Comparison of ENCODE assay signal across 17 cellular contexts in the genomic region with DNA sequence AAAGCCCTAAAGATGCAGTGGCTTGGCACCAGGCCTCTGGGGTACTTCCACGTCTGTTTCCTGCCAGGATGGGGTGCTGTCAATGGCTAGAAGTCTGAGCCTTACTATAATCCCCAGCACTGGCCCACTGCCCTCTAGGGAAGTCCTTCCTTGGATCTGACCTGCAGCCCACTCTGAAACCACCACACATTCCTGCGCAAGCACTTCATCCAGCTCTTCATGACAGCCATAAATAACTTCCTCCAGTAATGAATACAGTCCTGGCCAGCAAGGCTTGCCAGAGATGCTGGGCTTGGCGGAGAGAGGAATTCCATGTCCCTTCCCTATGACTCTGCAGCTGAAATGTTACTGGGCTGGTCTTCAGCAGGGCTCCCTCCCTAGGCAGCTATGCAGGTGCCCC. TPM values are rescaled to one million over a fixed set of nuclear protein-coding genes. Genes with fewer than 3 reads are reported as not detected.
DNase-seq lines count a peak whose midpoint lies in the region; ATAC-seq, FAIRE-seq and TF ChIP-seq lines count a peak whose summit lies in the region.
"Had no signal": no experiment of that assay in that cellular context is flagged by ENCODE, and none has a peak within 500 bp of the region (broad histone marks: within the 10 kb centered on the region; RNA-seq: fewer than 3 reads in every experiment).

No MANE protein-coding gene starts in this region.

- no peak overlapping the region for H2BK120ac ChIP-seq in H1 (replicated peaks; ENCODE audit: low read depth, low read length)

- H3K4ac ChIP-seq in H1 (replicated peaks; ENCODE audit: insufficient read length, low read depth, low read length): no peak overlapping the region

- H3K4me2 ChIP-seq in H1 (ENCODE audit: insufficient read depth in 1 of 2, low read depth in 2 of 2, low read length in 2 of 2): no peak overlapping the region

- ATAC-seq in aorta (ENCODE audit: low FRiP score) (peak; percentile 33), HG02763 (IDR thresholded peaks at IDR 0.05; ENCODE audit: unreplicated experiment) (no peak)
- ATAC-seq: body of pancreas, T-helper 17 cell had no signal

- H2BK15ac ChIP-seq in H1 (ENCODE audit: low read length): no peak overlapping the region

- H3K23ac ChIP-seq in H1 (ENCODE audit: insufficient read length): no peak overlapping the region

- H3K9ac ChIP-seq in H1 (replicated peaks in 1 of 4; ENCODE audit: extremely low read depth in 1 of 4, low read depth in 3 of 4, low read length in 3 of 4): no peak overlapping the region

- H3K9me3 Mint-ChIP-seq in MCF 10A (ENCODE audit: unreplicated experiment): no peaks in the 10 kb centered on the region
- H3K9me3 Mint-ChIP-seq: activated T-helper 1 cell treated with anti-CD3 and anti-CD28 coated beads, Interleukin-12 subunit alpha, Interleukin-12 subunit beta, Interleukin-2, Interleukin-4 antibody, amounts not matched to agents 30 ng/mL and 10 ng/mL and 1 ng/mL, durations not matched to agents 14 hours and 24 hours and 36 hours had no signal

- peaks cover 26% of the 10 kb centered on the region for H3K79me1 ChIP-seq in H1 (ENCODE audit: low read depth, low read length)

- H4K91ac ChIP-seq in H1 (replicated peaks; ENCODE audit: insufficient read length, low read length): no peak overlapping the region

- H2BK12ac ChIP-seq in H1 (ENCODE audit: low read depth, low read length): no peak overlapping the region

- H3K9me3 ChIP-seq in breast epithelium: no peaks in the 10 kb centered on the region
- no peaks in the 10 kb centered on the region for H3K9me3 ChIP-seq in H1 (ENCODE audit: insufficient read depth in 2 of 2, low read depth in 1 of 2, low read length in 1 of 2)
- H3K9me3 ChIP-seq in aorta (ENCODE audit: control insufficient read depth, low read length): no peaks in the 10 kb centered on the region
- H3K9me3 ChIP-seq: body of pancreas, testis had no signal

- H3K4me3 Mint-ChIP-seq in MCF 10A (ENCODE audit: unreplicated experiment): no peak overlapping the region
- H3K4me3 Mint-ChIP-seq: activated T-helper 1 cell treated with anti-CD3 and anti-CD28 coated beads, Interleukin-12 subunit alpha, Interleukin-12 subunit beta, Interleukin-2, Interleukin-4 antibody, amounts not matched to agents 30 ng/mL and 10 ng/mL and 1 ng/mL, durations not matched to agents 14 hours and 24 hours and 36 hours; T-helper 17 cell had no signal

- TF ChIP-seq EP300 in H1 (IDR thresholded peaks at IDR 0.05; ENCODE audit: borderline replicate concordance in 1 of 2, low read depth in 2 of 2, low read length in 2 of 2): no peak

- TF ChIP-seq CTCF in breast epithelium (IDR thresholded peaks at IDR 0.05) (no peak), MCF 10A (IDR thresholded peaks at IDR 0.05; ENCODE audit: unreplicated experiment) (no peak), H1 (IDR thresholded peaks at IDR 0.05; ENCODE audit: control extremely low read depth in 1 of 3, insufficient read depth in 1 of 3, low read depth in 1 of 3, low read length in 3 of 3) (no peak)

- H2AK5ac ChIP-seq in H1 (ENCODE audit: low read depth, low read length): no peak overlapping the region

- H4K8ac ChIP-seq in H1 (ENCODE audit: extremely low read depth, insufficient read depth, low read length): no peak overlapping the region

- DNase-seq in breast epithelium (ENCODE audit: low spot score in 2 of 2) (peak in 1 of 2 donors; percentile 76), MCF 10A (ENCODE audit: unreplicated experiment) (no peak), H1 (ENCODE audit: low read depth in 1 of 2, low spot score in 2 of 2) (no peak), kidney tubule cell (ENCODE audit: low spot score) (peak; percentile 44), aorta (peak in 1 of 2 donors; percentile 71), H4 (ENCODE audit: low spot score) (no peak), cortex of kidney (lab: John Stamatoyannopoulos, UW) (no peak)
- DNase-seq: activated CD4-positive, alpha-beta T cell treated with anti-CD3 and anti-CD28 coated beads for 4 hours; hippocampal formation; mammary epithelial cell; NCI-H1417 treated with DMSO at 0.1 percent for 48 hours; occipital lobe; T-helper 17 cell; testis had no signal

- peak overlapping the region in 1 of 3 donors; percentile 15 for H3K4me3 ChIP-seq in breast epithelium
- H3K4me3 ChIP-seq in H1 (ENCODE audit: extremely low read depth in 1 of 4, insufficient read depth in 2 of 4, low read depth in 3 of 4, low read length in 4 of 4): no peak overlapping the region
- H3K4me3 ChIP-seq in aorta (ENCODE audit: low read length in 2 of 2): no peak overlapping the region
- H3K4me3 ChIP-seq: body of pancreas, testis had no signal

- no peak overlapping the region for H2AFZ ChIP-seq in H1 (ENCODE audit: low read length)

- peaks cover 21 to 38% of the 10 kb centered on the region in 2 donors for H3K4me1 ChIP-seq in breast epithelium
- H3K4me1 ChIP-seq in H1 (replicated peaks in 1 of 4; ENCODE audit: control insufficient read depth in 3 of 4, insufficient read depth in 4 of 4, low read length in 3 of 4): peaks cover 10 to 28% (median 17%) of the 10 kb centered on the region in 4 experiments
- H3K4me1 ChIP-seq in aorta (ENCODE audit: control insufficient read depth in 1 of 2, insufficient read depth in 2 of 2, low read length in 2 of 2): no peaks in the 10 kb centered on the region

- H2BK20ac ChIP-seq in H1 (ENCODE audit: low read length): no peak overlapping the region

- POLR2A ChIA-PET in MCF 10A (lab: Yijun Ruan, JAX): interaction anchor here (0.5 kb wide), 1 partner anchor 18 kb away, joined by 3 read pairs; no protein-coding TSS in a partner anchor
- POLR2A ChIA-PET in H1 (lab: Charles Lee; ENCODE audit: partially characterized antibody): interaction anchor here (1.5 kb wide), 1 partner anchor 10 kb away, joined by 4 read pairs; no protein-coding TSS in a partner anchor

- peaks cover 5 to 61% of the 10 kb centered on the region in 2 experiments; a peak in 3 of 4 replicates for H3K79me2 ChIP-seq in H1 (ENCODE audit: control insufficient read depth in 1 of 2, insufficient read depth in 2 of 2, low read length in 2 of 2)

- H3K56ac ChIP-seq in H1 (replicated peaks; ENCODE audit: insufficient read length, low read depth, low read length): no peak overlapping the region

- no peak overlapping the region for H4K5ac ChIP-seq in H1 (ENCODE audit: insufficient read length, low read depth, low read length)

- CTCF ChIA-PET in MCF 10A (lab: Yijun Ruan, JAX) (interaction anchor here (3.4 kb wide), 1 partner anchor 172 kb away, joined by 8 read pairs; no protein-coding TSS in a partner anchor), H1 (lab: Charles Lee; ENCODE audit: partially characterized antibody) (interaction anchor here (0.9 to 13.3 kb wide), 12 partner anchors 9 to 324 kb away, joined by 3 to 372 read pairs (median 6); a partner anchor contains a TSS)

- peaks cover 8 to 19% of the 10 kb centered on the region in 2 experiments for H4K20me1 ChIP-seq in H1 (replicated peaks in 1 of 2; ENCODE audit: control insufficient read depth in 1 of 2, insufficient read depth in 2 of 2, low read length in 2 of 2)

- H3K36me3 ChIP-seq in breast epithelium: no peaks in the 10 kb centered on the region
- no peaks in the 10 kb centered on the region for H3K36me3 ChIP-seq in H1 (ENCODE audit: control insufficient read depth in 2 of 4, insufficient read depth in 4 of 4, low read length in 3 of 4)
- no peaks in the 10 kb centered on the region for H3K36me3 ChIP-seq in aorta (ENCODE audit: control insufficient read depth in 1 of 2, insufficient read depth in 2 of 2, low read length in 1 of 2)

- H3K4me1 Mint-ChIP-seq in MCF 10A (ENCODE audit: insufficient read depth, unreplicated experiment): peaks cover 8% of the 10 kb centered on the region

- intact Hi-C loops in breast epithelium (cut with DNase I; ENCODE audit: low total_unique reads) (no loop called here), MCF 10A (cut with micrococcal nuclease) (no loop called here), aorta (cut with DNase I) (no loop called here)

- TF ChIP-seq RAD21 in H1 (IDR thresholded peaks at IDR 0.05 in 1 of 2, conservative IDR thresholded peaks at IDR 0.05 in 1 of 2; ENCODE audit: low read depth in 2 of 2, low read length in 2 of 2): no peak

- no TSS peak for BruUV-seq in MCF 10A (replicated peaks; lab: Mats Ljungman, UMichigan)

- no peak overlapping the region for H2BK5ac ChIP-seq in H1 (ENCODE audit: low read depth, low read length)

- H3K18ac ChIP-seq in H1 (ENCODE audit: extremely low read depth, low read length): no peak overlapping the region

- no peaks in the 10 kb centered on the region for H3K36me3 Mint-ChIP-seq in MCF 10A (ENCODE audit: insufficient read depth, unreplicated experiment)

- H3K14ac ChIP-seq in H1 (ENCODE audit: insufficient read length): no peak overlapping the region

- WGBS in H1 (ENCODE audit: extremely low coverage in 1 of 2, insufficient coverage in 1 of 2, insufficient read length in 1 of 2, insufficient replicate concordance in 2 of 2, low coverage in 1 of 2, low lambda C conversion rate in 2 of 2, missing lambda C conversion rate in 1 of 2), 2 experiments: 93% methylated on average over 3 of the region's 3 CpGs; no CpG with 5 or more reads in 1 of the 2 experiments
- 22 to 23% methylated on average over 3 of the region's 3 CpGs for WGBS in aorta, 2 donors

- FAIRE-seq in H1 (lab: Jason Lieb, UNC): no peak

- H3K27ac Mint-ChIP-seq in MCF 10A (ENCODE audit: low read depth, unreplicated experiment): no peak overlapping the region
- H3K27ac Mint-ChIP-seq: activated T-helper 1 cell treated with anti-CD3 and anti-CD28 coated beads, Interleukin-12 subunit alpha, Interleukin-12 subunit beta, Interleukin-2, Interleukin-4 antibody, amounts not matched to agents 30 ng/mL and 10 ng/mL and 1 ng/mL, durations not matched to agents 14 hours and 24 hours and 36 hours; T-helper 17 cell had no signal

- TF ChIP-seq POLR2A in breast epithelium (IDR thresholded peaks at IDR 0.05) (no peak), H1 (IDR thresholded peaks at IDR 0.05; ENCODE audit: control extremely low read depth in 1 of 2, low read depth in 2 of 2, low read length in 2 of 2) (no peak)

- no peaks in the 10 kb centered on the region for H3K27me3 Mint-ChIP-seq in MCF 10A (ENCODE audit: insufficient read depth, unreplicated experiment)

- H3K27me3 ChIP-seq in breast epithelium: no peaks in the 10 kb centered on the region
- no peaks in the 10 kb centered on the region for H3K27me3 ChIP-seq in H1 (replicated peaks in 1 of 4; ENCODE audit: control insufficient read depth in 3 of 4, extremely low read depth in 1 of 4, insufficient read depth in 3 of 4, low read length in 3 of 4)
- H3K27me3 ChIP-seq in aorta (ENCODE audit: control insufficient read depth in 1 of 2, insufficient read depth in 2 of 2, low read length in 1 of 2): no peaks in the 10 kb centered on the region
- H3K27me3 ChIP-seq: body of pancreas, testis had no signal

- H3K27ac ChIP-seq in breast epithelium (peak overlapping the region; percentile 71 to 87), H1 (ENCODE audit: low read depth, low read length) (peak overlapping the region; percentile 39; the same call in 1 of the 2 replicates), aorta (ENCODE audit: low read depth in 1 of 2, low read length in 2 of 2) (no peak overlapping the region)
- H3K27ac ChIP-seq: body of pancreas, testis had no signal

- H3K23me2 ChIP-seq in H1 (ENCODE audit: low read depth, low read length): no peaks in the 10 kb centered on the region

RNA-seq across cellular contexts. Expression of a gene that starts 32.6 kb away (rescaled TPM):
- total RNA-seq in breast epithelium (10 to 100 TPM in 2 of 3 donors, 1 to 10 TPM in 1; 2.9 to 98.0 (median 17.4) TPM), MCF 10A (2022) (not detected in 2 replicates), aorta (10 to 100 TPM in 1 of 2 donors, 1 to 10 TPM in 1; 6.7 to 22.3 TPM)
- 175 and 178 TPM in 2 replicates for total RNA-seq in H1 (2021; fragmentation: NEBNext Ultra II Directional; extraction: Animal tissue kit (Norgen Biotek cat#: 25700))
- polyA plus RNA-seq in H1 (2011; rRNA removed) (362 and 487 TPM in 2 replicates), aorta (1 to 10 TPM; 2.5 to 4.3 TPM)
- 189 TPM for polyA plus RNA-seq in H1 (2011; cell fraction: cytosol; rRNA removed)
- polyA plus RNA-seq in H1 (2011; cell fraction: nucleus; rRNA removed): 238 TPM
- 179 to 258 TPM (median 246 TPM) in 4 replicates for polyA plus RNA-seq in H1 (2012, experiment 1 of 2)
- polyA plus RNA-seq in H1 (2012, experiment 2 of 2): 250 TPM
- polyA plus RNA-seq in H1 (2013, experiment 1 of 2): 256 TPM
- polyA plus RNA-seq in H1 (2013, experiment 2 of 2): 256 TPM
- 155 and 168 TPM in 2 replicates for polyA minus RNA-seq in H1 (2011; rRNA and poly(A)+ RNA removed)
- polyA minus RNA-seq in H1 (2011; cell fraction: cytosol; rRNA and poly(A)+ RNA removed): 169 TPM
- polyA minus RNA-seq in H1 (2011; cell fraction: nucleus; rRNA and poly(A)+ RNA removed): 75.5 TPM
- 0.14 TPM in 1 of 2 replicates, not detected in the other for total RNA-seq in H4 (2014; rRNA removed; shearing (Covaris generic))
- total RNA-seq: activated T-helper 1 cell treated with anti-CD3 and anti-CD28 coated beads, Interleukin-12 subunit alpha, Interleukin-12 subunit beta, Interleukin-2, Interleukin-4 antibody, amounts not matched to agents 30 ng/mL and 10 ng/mL and 1 ng/mL, durations not matched to agents 14 hours and 24 hours and 36 hours; mammary epithelial cell; T-helper 17 cell had no signal

Comparison
In these comparisons a context has a peak if more than half of its experiments do, and no peak if none do; other contexts are left out.
1. H3K27ac ChIP-seq: peak in breast epithelium (2 of 2) and H1 (single experiment); none in aorta (0 of 2).